Comparison of ENCODE assay signal across 18 cellular contexts in genomic region chr19:13644648-13645047, GRCh38.
A peak's percentile ranks its signal among the peaks of the same experiment; 100 is the strongest.
DNase-seq lines count a peak whose midpoint lies in the region; ATAC-seq, FAIRE-seq and TF ChIP-seq lines count a peak whose summit lies in the region.
"Had no signal": no experiment of that assay in that cellular context is flagged by ENCODE, and none has a peak within 500 bp of the region (broad histone marks: within the 10 kb centered on the region; RNA-seq: fewer than 3 reads in every experiment).

No MANE protein-coding gene starts in this region.

- H3K27me3 ChIP-seq in H1 (replicated peaks in 1 of 4; ENCODE audit: control insufficient read depth in 3 of 4, extremely low read depth in 1 of 4, insufficient read depth in 3 of 4, low read length in 3 of 4): no peaks in the 10 kb centered on the region
- H3K27me3 ChIP-seq: MG63 had no signal

- no peaks in the 10 kb centered on the region for H4K20me1 ChIP-seq in H1 (replicated peaks in 1 of 2; ENCODE audit: control insufficient read depth in 1 of 2, insufficient read depth in 2 of 2, low read length in 2 of 2)

- no peaks in the 10 kb centered on the region for H3K23me2 ChIP-seq in H1 (ENCODE audit: low read depth, low read length)

- intact Hi-C loops in activated T-helper 2 cell treated with anti-CD3 and anti-CD28 coated beads, Interferon-gamma antibody, Interleukin-2, Interleukin-4, amounts not matched to agents 10 μg/mL and 5 μg/mL and 100 μg/mL, durations not matched to agents 14 hours and 24 hours and 36 hours (cut with micrococcal nuclease): no loop called here

- H3K9me3 Mint-ChIP-seq in activated T-helper 2 cell treated with anti-CD3 and anti-CD28 coated beads, Interferon-gamma antibody, Interleukin-2, Interleukin-4, amounts not matched to agents 10 μg/mL and 5 μg/mL and 100 μg/mL, durations not matched to agents 14 hours and 24 hours and 36 hours: no peaks in the 10 kb centered on the region

- H3K9me3 ChIP-seq in H1 (ENCODE audit: insufficient read depth in 2 of 2, low read depth in 1 of 2, low read length in 1 of 2): 0 out of 4 replicates have a peak, but pooled peaks cover 0 to 2% of the 10 kb centered on the region in 2 experiments

- DNase-seq in CMK (ENCODE audit: low read depth) (peak; percentile 9), HT1080 (ENCODE audit: low read depth) (peak; percentile 31), RPMI7951 (ENCODE audit: low read depth) (peak; percentile 13), H1 (ENCODE audit: low read depth in 1 of 2, low spot score in 2 of 2) (no peak)
- DNase-seq in stimulated activated naive CD4-positive, alpha-beta T cell treated with Interleukin-2 at 50 U/mL for 16 hours (lab: John Stamatoyannopoulos, UW): no peak
- DNase-seq in activated T-helper 2 cell treated with anti-CD3 and anti-CD28 coated beads, Interferon-gamma antibody, Interleukin-2, Interleukin-4, amounts not matched to agents 10 μg/mL and 5 μg/mL and 100 μg/mL, durations not matched to agents 14 hours and 24 hours and 36 hours (ENCODE audit: low spot score): no peak
- DNase-seq: CD4-positive, alpha-beta memory T cell; GDM1; MG63; NCI-H1105; NCI-H1694 treated with DMSO at 0.1 percent for 48 hours; NCI-H226; NCI-H524 treated with DMSO at 0.1 percent for 48 hours; SIG-M5 had no signal

- no peak overlapping the region for H4K91ac ChIP-seq in H1 (replicated peaks; ENCODE audit: insufficient read length, low read length)

- CTCF ChIA-PET in H1 (lab: Charles Lee; ENCODE audit: partially characterized antibody): interaction anchor here (1.4 kb wide), 2 partner anchors 10 to 55 kb away, joined by 3 read pairs; no protein-coding TSS in a partner anchor

- no peaks in the 10 kb centered on the region for H3K27me3 Mint-ChIP-seq in activated T-helper 2 cell treated with anti-CD3 and anti-CD28 coated beads, Interferon-gamma antibody, Interleukin-2, Interleukin-4, amounts not matched to agents 10 μg/mL and 5 μg/mL and 100 μg/mL, durations not matched to agents 14 hours and 24 hours and 36 hours (ENCODE audit: low read depth)

- no peak overlapping the region for H2BK5ac ChIP-seq in H1 (ENCODE audit: low read depth, low read length)

- no peak overlapping the region for H2AFZ ChIP-seq in H1 (ENCODE audit: low read length)
- H2AFZ ChIP-seq: GM23338 had no signal

- H3K4me3 Mint-ChIP-seq in activated T-helper 2 cell treated with anti-CD3 and anti-CD28 coated beads, Interferon-gamma antibody, Interleukin-2, Interleukin-4, amounts not matched to agents 10 μg/mL and 5 μg/mL and 100 μg/mL, durations not matched to agents 14 hours and 24 hours and 36 hours (ENCODE audit: low read depth): no peak overlapping the region
- H3K4me3 Mint-ChIP-seq: CD4-positive, alpha-beta memory T cell; GM23338 had no signal

- H2BK120ac ChIP-seq in H1 (replicated peaks; ENCODE audit: low read depth, low read length): no peak overlapping the region

- no peaks in the 10 kb centered on the region for H3K4me1 Mint-ChIP-seq in activated T-helper 2 cell treated with anti-CD3 and anti-CD28 coated beads, Interferon-gamma antibody, Interleukin-2, Interleukin-4, amounts not matched to agents 10 μg/mL and 5 μg/mL and 100 μg/mL, durations not matched to agents 14 hours and 24 hours and 36 hours (ENCODE audit: low read depth)
- H3K4me1 Mint-ChIP-seq: CD4-positive, alpha-beta memory T cell; GM23338 had no signal

- no peak overlapping the region for H3K14ac ChIP-seq in H1 (ENCODE audit: insufficient read length)

- no peak overlapping the region for H3K27ac ChIP-seq in H1 (ENCODE audit: low read depth, low read length)

- TF ChIP-seq EP300 in H1 (IDR thresholded peaks at IDR 0.05; ENCODE audit: borderline replicate concordance in 1 of 2, low read depth in 2 of 2, low read length in 2 of 2): no peak

- no peak overlapping the region for H4K8ac ChIP-seq in H1 (ENCODE audit: extremely low read depth, insufficient read depth, low read length)

- H3K4me1 ChIP-seq in H1 (replicated peaks in 1 of 4; ENCODE audit: control insufficient read depth in 3 of 4, insufficient read depth in 4 of 4, low read length in 3 of 4): peaks cover 0 to 2% (median 0%) of the 10 kb centered on the region in 4 experiments; a peak in 3 of 7 replicates

- no peak for TF ChIP-seq POLR2A in H1 (IDR thresholded peaks at IDR 0.05; ENCODE audit: control extremely low read depth in 1 of 2, low read depth in 2 of 2, low read length in 2 of 2)

- no peak for FAIRE-seq in H1 (lab: Jason Lieb, UNC)
- FAIRE-seq: D721Med, GM12892 had no signal

- no peak overlapping the region for H3K23ac ChIP-seq in H1 (ENCODE audit: insufficient read length)

- H3K79me1 ChIP-seq in H1 (ENCODE audit: low read depth, low read length): no peaks in the 10 kb centered on the region

- WGBS in H1 (ENCODE audit: extremely low coverage in 1 of 2, insufficient coverage in 1 of 2, insufficient read length in 1 of 2, insufficient replicate concordance in 2 of 2, low coverage in 1 of 2, low lambda C conversion rate in 2 of 2, missing lambda C conversion rate in 1 of 2), 2 experiments: 93% methylated on average over 3 of the region's 3 CpGs; no CpG with 5 or more reads in 1 of the 2 experiments

- H3K27ac Mint-ChIP-seq in activated T-helper 2 cell treated with anti-CD3 and anti-CD28 coated beads, Interferon-gamma antibody, Interleukin-2, Interleukin-4, amounts not matched to agents 10 μg/mL and 5 μg/mL and 100 μg/mL, durations not matched to agents 14 hours and 24 hours and 36 hours: no peak overlapping the region
- H3K27ac Mint-ChIP-seq: CD4-positive, alpha-beta memory T cell; GM23338 had no signal

- H3K4me3 ChIP-seq in H1 (ENCODE audit: extremely low read depth in 1 of 4, insufficient read depth in 2 of 4, low read depth in 3 of 4, low read length in 4 of 4): no peak overlapping the region
- H3K4me3 ChIP-seq: GM23338, MG63 had no signal

- POLR2A ChIA-PET in H1 (lab: Charles Lee; ENCODE audit: partially characterized antibody): no interaction called here

- no peak overlapping the region for H2BK12ac ChIP-seq in H1 (ENCODE audit: low read depth, low read length)

- no peak overlapping the region for H2BK20ac ChIP-seq in H1 (ENCODE audit: low read length)

- no peak overlapping the region for H3K18ac ChIP-seq in H1 (ENCODE audit: extremely low read depth, low read length)

- H3K4me2 ChIP-seq in H1 (ENCODE audit: insufficient read depth in 1 of 2, low read depth in 2 of 2, low read length in 2 of 2): no peak overlapping the region
- H3K4me2 ChIP-seq: GM23338 had no signal

- H3K56ac ChIP-seq in H1 (replicated peaks; ENCODE audit: insufficient read length, low read depth, low read length): no peak overlapping the region

- no peak overlapping the region for H2BK15ac ChIP-seq in H1 (ENCODE audit: low read length)

- ATAC-seq in HG03439 (IDR thresholded peaks at IDR 0.05; ENCODE audit: unreplicated experiment): no peak
- ATAC-seq: GM23338 had no signal

- H3K4ac ChIP-seq in H1 (replicated peaks; ENCODE audit: insufficient read length, low read depth, low read length): no peak overlapping the region

- no peaks in the 10 kb centered on the region for H3K36me3 ChIP-seq in H1 (ENCODE audit: control insufficient read depth in 2 of 4, insufficient read depth in 4 of 4, low read length in 3 of 4)
- H3K36me3 ChIP-seq: MG63 had no signal

- no peaks in the 10 kb centered on the region for H3K36me3 Mint-ChIP-seq in activated T-helper 2 cell treated with anti-CD3 and anti-CD28 coated beads, Interferon-gamma antibody, Interleukin-2, Interleukin-4, amounts not matched to agents 10 μg/mL and 5 μg/mL and 100 μg/mL, durations not matched to agents 14 hours and 24 hours and 36 hours (ENCODE audit: low read depth)
- H3K36me3 Mint-ChIP-seq: CD4-positive, alpha-beta memory T cell had no signal

- H3K79me2 ChIP-seq in H1 (ENCODE audit: control insufficient read depth in 1 of 2, insufficient read depth in 2 of 2, low read length in 2 of 2): no peaks in the 10 kb centered on the region

- no peak overlapping the region for H4K5ac ChIP-seq in H1 (ENCODE audit: insufficient read length, low read depth, low read length)

- TF ChIP-seq CTCF in H1 (IDR thresholded peaks at IDR 0.05; ENCODE audit: control extremely low read depth in 1 of 3, insufficient read depth in 1 of 3, low read depth in 1 of 3, low read length in 3 of 3): no peak

- no peak for TF ChIP-seq RAD21 in H1 (IDR thresholded peaks at IDR 0.05 in 1 of 2, conservative IDR thresholded peaks at IDR 0.05 in 1 of 2; ENCODE audit: low read depth in 2 of 2, low read length in 2 of 2)

- H3K9ac ChIP-seq in H1 (replicated peaks in 1 of 4; ENCODE audit: extremely low read depth in 1 of 4, low read depth in 3 of 4, low read length in 3 of 4): no peak overlapping the region

- no peak overlapping the region for H2AK5ac ChIP-seq in H1 (ENCODE audit: low read depth, low read length)

TF ChIP-seq in H1, 55 proteins besides CTCF, POLR2A, EP300 and RAD21:
- TF ChIP-seq USF2 (IDR thresholded peaks at IDR 0.05; ENCODE audit: low read length): peak; percentile 56
- no peak for TF ChIP-seq TEAD4 (IDR thresholded peaks at IDR 0.05; ENCODE audit: low read depth, low read length)
- no peak for TF ChIP-seq RNF2 (IDR thresholded peaks at IDR 0.05; ENCODE audit: borderline replicate concordance, low read depth, low read length, missing control alignments, poor library complexity, severe bottlenecking)
- no peak for TF ChIP-seq ATF2 (IDR thresholded peaks at IDR 0.05; ENCODE audit: low read length)
- TF ChIP-seq GABPA (IDR thresholded peaks at IDR 0.05; ENCODE audit: borderline replicate concordance, insufficient read depth, low read length): no peak
- TF ChIP-seq RXRA (IDR thresholded peaks at IDR 0.05; ENCODE audit: insufficient read depth, low read depth, low read length): no peak
TF ChIP-seq in H1: peak in this region for 1.

Comparison
In these comparisons a context has a peak if more than half of its experiments do, and no peak if none do; other contexts are left out.
1. DNase-seq: peak in CMK (single experiment), HT1080 (single experiment) and RPMI7951 (single experiment); none in H1 (0 of 2), stimulated activated naive CD4-positive, alpha-beta T cell treated with Interleukin-2 at 50 U/mL for 16 hours (single experiment) and activated T-helper 2 cell treated with anti-CD3 and anti-CD28 coated beads, Interferon-gamma antibody, Interleukin-2, Interleukin-4, amounts not matched to agents 10 μg/mL and 5 μg/mL and 100 μg/mL, durations not matched to agents 14 hours and 24 hours and 36 hours (single experiment).